In genomic region chr9:82091610-82092009, GRCh38 we compare ENCODE assay signal across 16 cellular contexts.
DNase-seq lines count a peak whose midpoint lies in the region; ATAC-seq lines count a peak whose summit lies in the region.
"Had no signal": no experiment of that assay in that cellular context is flagged by ENCODE, and none has a peak within 500 bp of the region (broad histone marks: within the 10 kb centered on the region; RNA-seq: fewer than 3 reads in every experiment).

No MANE protein-coding gene starts in this region.

- DNase-seq in activated effector memory CD4-positive, alpha-beta T cell treated with Interleukin-2 at 50 U/mL for 16 hours = no peak
- no peak for DNase-seq in NCI-H2196 treated with DMSO at 0.1 percent for 48 hours (lab: John Stamatoyannopoulos, UW; ENCODE audit: unreplicated experiment)
- no peak for DNase-seq in COLO829 (ENCODE audit: low spot score)
- DNase-seq in Right ventricle myocardium inferior (ENCODE audit: missing footprints) = no peak
- DNase-seq: activated CD4-positive, alpha-beta T cell treated with anti-CD3 and anti-CD28 coated beads, Interleukin-2, amount 10 ng/mL, durations not matched to agents 7 days and 5 days; activated naive CD4-positive, alpha-beta T cell treated with Interleukin-2 at 50 U/mL for 16 hours; GM23248; mesenchymal stem cell; NCI-H146; stimulated activated CD4-positive, alpha-beta T cell treated with anti-CD3 and anti-CD28 coated beads, Interleukin-4, amount 100 ng/mL, for 1 hour had no signal

- intact Hi-C loops in Right ventricle myocardium inferior (cut with DNase I) = no loop called here

- ATAC-seq in GM18508 (IDR thresholded peaks at IDR 0.05; ENCODE audit: insufficient read depth, unreplicated experiment) (peak; percentile 59), GM21786 (IDR thresholded peaks at IDR 0.05; ENCODE audit: unreplicated experiment) (peak; percentile 74), HG03460 (IDR thresholded peaks at IDR 0.05; ENCODE audit: unreplicated experiment) (peak; percentile 61), esophagus mucosa (peak; percentile 22), Right ventricle myocardium inferior (no peak)
- ATAC-seq: HepG2; natural killer cell treated with Interleukin-12 subunit alpha and Interleukin-12 subunit beta and Interleukin-15 and Interleukin-18, amount 100 ng/mL, for 72 hours had no signal
